In genomic region chr4:66567551-66567950, GRCh38 we compare ENCODE assay signal across 22 cellular contexts.
A peak's percentile ranks its signal among the peaks of the same experiment; 100 is the strongest.
DNase-seq lines count a peak whose midpoint lies in the region; ATAC-seq, FAIRE-seq and TF ChIP-seq lines count a peak whose summit lies in the region.
"Had no signal": no experiment of that assay in that cellular context is flagged by ENCODE, and none has a peak within 500 bp of the region (broad histone marks: within the 10 kb centered on the region; RNA-seq: fewer than 3 reads in every experiment).

No MANE protein-coding gene starts in this region.

- H2BK5ac ChIP-seq in IMR-90 (ENCODE audit: low read depth, low read length, poor library complexity, severe bottlenecking): no peak overlapping the region

- ATAC-seq in A549 (no peak), IMR-90 (ENCODE audit: low read depth) (no peak), GM21717 (IDR thresholded peaks at IDR 0.05; ENCODE audit: unreplicated experiment) (no peak)

- FAIRE-seq in A549 (lab: Jason Lieb, UNC): no peak

- H2AK9ac ChIP-seq in IMR-90 (replicated peaks; ENCODE audit: low read depth, low read length, poor library complexity): no peak overlapping the region

- no peak overlapping the region for H2BK15ac ChIP-seq in IMR-90 (ENCODE audit: low read depth, low read length)

- H2BK120ac ChIP-seq in IMR-90 (ENCODE audit: low read depth, low read length): 0 out of 2 replicates have a peak overlapping the region, but pooled peaks have one; percentile 3

- H3K4me2 ChIP-seq in A549 (no peak overlapping the region), IMR-90 (ENCODE audit: low read depth, low read length) (no peak overlapping the region), osteoblast (ENCODE audit: insufficient read depth, low read length) (no peak overlapping the region)
- H3K4me2 ChIP-seq: BLaER1 had no signal

- no peak overlapping the region for H4K8ac ChIP-seq in IMR-90 (ENCODE audit: low read depth in 2 of 2, low read length in 2 of 2)

- H3K9me3 ChIP-seq in A549 (no peaks in the 10 kb centered on the region), IMR-90 (ENCODE audit: control insufficient read depth, insufficient read depth, low read length) (no peaks in the 10 kb centered on the region), SJSA1 (replicated peaks) (no peaks in the 10 kb centered on the region), osteoblast (ENCODE audit: low read depth, low read length) (no peaks in the 10 kb centered on the region)
- H3K9me3 ChIP-seq: BLaER1 had no signal

- H3K4me1 ChIP-seq in A549 (peaks cover 31% of the 10 kb centered on the region), IMR-90 (ENCODE audit: control insufficient read depth, insufficient read depth, low read length) (no peaks in the 10 kb centered on the region; the same call in 1 of the 2 replicates), SJSA1 (replicated peaks) (peaks cover 47% of the 10 kb centered on the region), osteoblast (ENCODE audit: insufficient read depth, low read length) (peaks cover 36% of the 10 kb centered on the region)
- H3K4me1 ChIP-seq: BLaER1 had no signal

- no peak for TF ChIP-seq RAD21 in A549 (conservative IDR thresholded peaks at IDR 0.05 in 1 of 2, IDR thresholded peaks at IDR 0.05 in 1 of 2)
- no peak for TF ChIP-seq RAD21 in IMR-90 (IDR thresholded peaks at IDR 0.05; ENCODE audit: low read length)

- no peaks in the 10 kb centered on the region for H3K79me2 ChIP-seq in osteoblast (ENCODE audit: insufficient read depth, low read length)

- H4K20me1 ChIP-seq in IMR-90 (ENCODE audit: insufficient read depth, low read length): no peaks in the 10 kb centered on the region
- H4K20me1 ChIP-seq in osteoblast (ENCODE audit: insufficient read depth, low read length): no peaks in the 10 kb centered on the region
- H4K20me1 ChIP-seq: BLaER1 had no signal

- no peak overlapping the region for H2AK5ac ChIP-seq in IMR-90 (ENCODE audit: low read depth, low read length)

- no peak overlapping the region; the same call in 1 of the 2 replicates for H3K18ac ChIP-seq in IMR-90 (ENCODE audit: low read depth, low read length)

- H3K4me3 ChIP-seq in A549 (no peak overlapping the region), IMR-90 (ENCODE audit: insufficient read depth, low read depth, low read length) (no peak overlapping the region), SJSA1 (no peak overlapping the region), osteoblast (ENCODE audit: insufficient read depth, low read length) (no peak overlapping the region), dorsolateral prefrontal cortex (no peak overlapping the region)
- H3K4me3 ChIP-seq: BLaER1 had no signal

- H3K14ac ChIP-seq in IMR-90 (replicated peaks; ENCODE audit: low read depth, low read length): no peak overlapping the region

- no peaks in the 10 kb centered on the region for H3K9me1 ChIP-seq in IMR-90 (ENCODE audit: insufficient read depth, low read length)

- H3K23ac ChIP-seq in IMR-90 (ENCODE audit: low read depth, low read length): no peak overlapping the region

- no peak overlapping the region for H4K91ac ChIP-seq in IMR-90 (ENCODE audit: insufficient read depth, low read depth, low read length)

- H3K4ac ChIP-seq in IMR-90 (ENCODE audit: low read depth, low read length): no peak overlapping the region

- H3K9ac ChIP-seq in IMR-90 (ENCODE audit: low read depth, low read length): no peak overlapping the region
- H3K9ac ChIP-seq: BLaER1 had no signal

- H3K27me3 ChIP-seq in IMR-90 (ENCODE audit: control insufficient read depth, insufficient read depth, low read length) (no peaks in the 10 kb centered on the region), SJSA1 (replicated peaks) (no peaks in the 10 kb centered on the region), osteoblast (ENCODE audit: insufficient read depth, low read length) (no peaks in the 10 kb centered on the region), dorsolateral prefrontal cortex (peaks cover 0 to 6% (median 0%) of the 10 kb centered on the region in 45 donors)
- H3K27me3 ChIP-seq: BLaER1 had no signal

- no peak overlapping the region for H4K5ac ChIP-seq in IMR-90 (ENCODE audit: low read depth, low read length)

- no peak overlapping the region for H2BK20ac ChIP-seq in IMR-90 (ENCODE audit: low read depth, low read length)

- POLR2A ChIA-PET in A549 (lab: Yijun Ruan, JAX): no interaction called here
- POLR2A ChIA-PET in IMR-90 (lab: Charles Lee; ENCODE audit: unreplicated experiment): no interaction called here

- H3K79me1 ChIP-seq in IMR-90 (ENCODE audit: low read depth in 1 of 2, low read length in 2 of 2): no peaks in the 10 kb centered on the region

- H2AFZ ChIP-seq in IMR-90 (replicated peaks; ENCODE audit: low read length, poor library complexity) (no peak overlapping the region), osteoblast (ENCODE audit: low read length) (no peak overlapping the region)

- H3K56ac ChIP-seq in IMR-90 (ENCODE audit: extremely low read depth, insufficient read depth, low read length): no peak overlapping the region

- no peak for TF ChIP-seq CTCF in A549 (IDR thresholded peaks at IDR 0.05)
- no peak for TF ChIP-seq CTCF in IMR-90 (conservative IDR thresholded peaks at IDR 0.05; ENCODE audit: low read depth, low read length)
- TF ChIP-seq CTCF in osteoblast (IDR thresholded peaks at IDR 0.05; ENCODE audit: extremely low read depth, low read depth, low read length): no peak
- no peak for TF ChIP-seq CTCF in dorsolateral prefrontal cortex (IDR thresholded peaks at IDR 0.05 in 54 of 56, conservative IDR thresholded peaks at IDR 0.05 in 2 of 56; ENCODE audit: low read depth in 1 of 56, partially characterized antibody in 56 of 56)

- intact Hi-C loops in IMR-90 (cut with micrococcal nuclease): no loop called here
- intact Hi-C loops in dorsolateral prefrontal cortex (cut with DNase I): no loop called here

- in situ Hi-C loops in IMR-90 (cut with MboI; ENCODE audit: low sequenced_read_pairs): no loop called here

- H3K27ac ChIP-seq in A549 (peak overlapping the region; percentile 89 to 92; a peak in 5 of 6 replicates), IMR-90 (ENCODE audit: insufficient read depth, low read length) (no peak overlapping the region), SJSA1 (peak overlapping the region; percentile 99), osteoblast (ENCODE audit: low read depth, low read length) (peak overlapping the region; percentile 99), dorsolateral prefrontal cortex (no peak overlapping the region)
- H3K27ac ChIP-seq: BLaER1 had no signal

- TF ChIP-seq POLR2A in A549 (IDR thresholded peaks at IDR 0.05; ENCODE audit: low read length): no peak
- TF ChIP-seq POLR2A in IMR-90 (IDR thresholded peaks at IDR 0.05; ENCODE audit: low read depth, low read length): no peak

- CTCF ChIA-PET in A549 (lab: Yijun Ruan, JAX) (no interaction called here), IMR-90 (lab: Yijun Ruan, JAX) (no interaction called here)

- TF ChIP-seq EP300 in A549 (IDR thresholded peaks at IDR 0.05): no peak

- dilution Hi-C loops in IMR-90 (cut with HindIII; ENCODE audit: low sequenced_read_pairs, unreplicated experiment): no loop called here

- no peaks in the 10 kb centered on the region for H3K36me3 ChIP-seq in IMR-90 (ENCODE audit: control insufficient read depth, insufficient read depth, low read length)
- H3K36me3 ChIP-seq in SJSA1: no peaks in the 10 kb centered on the region
- H3K36me3 ChIP-seq in osteoblast (ENCODE audit: insufficient read depth, low read length): no peaks in the 10 kb centered on the region
- H3K36me3 ChIP-seq: BLaER1 had no signal

- DNase-seq in A549 (ENCODE audit: low read depth in 1 of 2, low spot score in 1 of 2): no peak
- DNase-seq in IMR-90: no peak
- DNase-seq in SJSA1 (ENCODE audit: low read depth in 1 of 2, low spot score in 2 of 2): no peak
- no peak for DNase-seq in osteoblast (ENCODE audit: insufficient read length, low spot score, missing footprints)
- no peak for DNase-seq in NCI-H2081 (lab: John Stamatoyannopoulos, UW)
- DNase-seq in dorsolateral prefrontal cortex: no peak
- DNase-seq: ACHN; CD4-positive, alpha-beta T cell; COR-L47; DMS 273 treated with DMSO at 0.1 percent for 48 hours; GF-D8; Kasumi-1; MM.1S; NCI-H1048; NCI-H1436; NCI-H1930; NCI-H2171; NCI-H345; NCI-H524; Right ventricle myocardium superior had no signal

- BruUV-seq in IMR-90 (replicated peaks; lab: Mats Ljungman, UMichigan): no TSS peak

TF ChIP-seq in A549, 52 proteins besides CTCF, POLR2A, EP300 and RAD21 (continues in another document):
- TF ChIP-seq JUN (IDR thresholded peaks at IDR 0.05) (no peak), TP53 (CRISPR knock-in tag; IDR thresholded peaks at IDR 0.05) (no peak), NPAS2 (CRISPR knock-in tag; IDR thresholded peaks at IDR 0.05; ENCODE audit: borderline replicate concordance) (no peak), CBX2 (IDR thresholded peaks at IDR 0.05; ENCODE audit: borderline replicate concordance, low read depth) (no peak), GATA3 (IDR thresholded peaks at IDR 0.05; ENCODE audit: borderline replicate concordance) (no peak), ZNF302 (CRISPR knock-in tag; IDR thresholded peaks at IDR 0.05) (no peak), MYC (IDR thresholded peaks at IDR 0.05; ENCODE audit: borderline replicate concordance, low read length) (no peak), HOXB13 (CRISPR knock-in tag; IDR thresholded peaks at IDR 0.05; ENCODE audit: low read depth) (no peak), SMC3 (IDR thresholded peaks at IDR 0.05) (no peak), JUNB (IDR thresholded peaks at IDR 0.05) (no peak)
- TF ChIP-seq, protein P1, sequence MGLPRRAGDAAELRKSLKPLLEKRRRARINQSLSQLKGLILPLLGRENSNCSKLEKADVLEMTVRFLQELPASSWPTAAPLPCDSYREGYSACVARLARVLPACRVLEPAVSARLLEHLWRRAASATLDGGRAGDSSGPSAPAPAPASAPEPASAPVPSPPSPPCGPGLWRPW (IDR thresholded peaks at IDR 0.05): no peak

TF ChIP-seq in IMR-90, 13 proteins besides CTCF, POLR2A, EP300 and RAD21 (continues in another document):
- TF ChIP-seq MAFK (IDR thresholded peaks at IDR 0.05; ENCODE audit: low read depth, low read length) (no peak), BHLHE40 (IDR thresholded peaks at IDR 0.05; ENCODE audit: low read depth, low read length) (no peak), RCOR1 (IDR thresholded peaks at IDR 0.05; ENCODE audit: insufficient replicate concordance, low read length) (no peak), ELK1 (IDR thresholded peaks at IDR 0.05; ENCODE audit: borderline replicate concordance, low read depth, low read length) (no peak), SMC3 (IDR thresholded peaks at IDR 0.05; ENCODE audit: low read depth, low read length) (no peak)

Comparison
In these comparisons a context has a peak if more than half of its experiments do, and no peak if none do; other contexts are left out.
1. H3K27ac ChIP-seq: peak in A549 (2 of 2), SJSA1 (single experiment) and osteoblast (single experiment); none in IMR-90 (single experiment) and dorsolateral prefrontal cortex (0 of 59).